1 cellular context compared by ENCODE assay signal in the genomic region with DNA sequence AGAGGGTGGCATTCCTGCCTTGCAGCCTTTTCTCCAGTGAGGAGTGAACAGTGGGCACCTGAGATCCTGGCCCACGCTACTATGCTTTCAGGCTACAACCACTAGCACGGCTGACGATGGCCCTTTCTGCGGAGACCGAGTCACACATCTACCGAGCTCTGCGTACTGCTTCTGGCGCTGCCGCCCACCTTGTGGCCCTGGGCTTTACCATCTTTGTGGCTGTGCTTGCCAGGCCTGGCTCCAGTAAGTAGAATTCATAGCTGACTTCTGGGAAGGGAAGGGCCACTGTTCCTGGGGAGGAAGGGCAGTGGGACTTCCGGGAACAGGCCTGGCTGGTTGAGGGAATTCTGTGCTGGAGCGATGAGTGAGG.
TF ChIP-seq lines count a peak whose summit lies in the region.

No MANE protein-coding gene starts in this region.

TF ChIP-seq in HCT116, 20 proteins besides CTCF, POLR2A, EP300 and RAD21 (continued from another document):
- TF ChIP-seq, protein P1, sequence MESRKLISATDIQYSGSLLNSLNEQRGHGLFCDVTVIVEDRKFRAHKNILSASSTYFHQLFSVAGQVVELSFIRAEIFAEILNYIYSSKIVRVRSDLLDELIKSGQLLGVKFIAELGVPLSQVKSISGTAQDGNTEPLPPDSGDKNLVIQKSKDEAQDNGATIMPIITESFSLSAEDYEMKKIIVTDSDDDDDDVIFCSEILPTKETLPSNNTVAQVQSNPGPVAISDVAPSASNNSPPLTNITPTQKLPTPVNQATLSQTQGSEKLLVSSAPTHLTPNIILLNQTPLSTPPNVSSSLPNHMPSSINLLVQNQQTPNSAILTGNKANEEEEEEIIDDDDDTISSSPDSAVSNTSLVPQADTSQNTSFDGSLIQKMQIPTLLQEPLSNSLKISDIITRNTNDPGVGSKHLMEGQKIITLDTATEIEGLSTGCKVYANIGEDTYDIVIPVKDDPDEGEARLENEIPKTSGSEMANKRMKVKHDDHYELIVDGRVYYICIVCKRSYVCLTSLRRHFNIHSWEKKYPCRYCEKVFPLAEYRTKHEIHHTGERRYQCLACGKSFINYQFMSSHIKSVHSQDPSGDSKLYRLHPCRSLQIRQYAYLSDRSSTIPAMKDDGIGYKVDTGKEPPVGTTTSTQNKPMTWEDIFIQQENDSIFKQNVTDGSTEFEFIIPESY (IDR thresholded peaks at IDR 0.05; ENCODE audit: extremely low read depth, insufficient replicate concordance, low read length) = no peak
- no peak for TF ChIP-seq SP1 (IDR thresholded peaks at IDR 0.05; ENCODE audit: low read depth)
